ENCODE assay signal across 8 cellular contexts in the genomic region with DNA sequence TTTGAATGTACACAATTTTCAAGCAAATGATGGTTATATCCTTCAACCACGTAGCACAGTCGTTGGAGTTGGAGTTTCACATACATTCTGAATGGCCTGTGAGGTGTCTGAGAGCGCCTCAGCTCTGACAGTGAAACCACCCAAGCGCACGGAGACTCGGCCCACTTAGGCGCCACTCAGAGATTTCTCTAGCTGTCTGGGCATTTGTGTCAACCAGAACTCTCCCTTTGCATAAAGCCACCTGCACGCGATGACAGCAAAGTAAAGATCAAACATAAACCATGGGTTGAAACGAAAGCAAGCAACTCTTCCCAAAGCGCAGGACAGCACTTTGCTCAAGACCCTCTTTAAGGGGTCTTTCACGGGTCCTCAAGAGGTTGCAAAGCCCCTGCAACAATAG. TPM values are rescaled to one million over a fixed set of nuclear protein-coding genes. Genes with fewer than 3 reads are reported as not detected.
DNase-seq lines count a peak whose midpoint lies in the region; ATAC-seq, FAIRE-seq and TF ChIP-seq lines count a peak whose summit lies in the region.

No MANE protein-coding gene starts in this region.

- H3K4me1 ChIP-seq in RWPE2 (ENCODE audit: insufficient read depth, poor library complexity, severe bottlenecking) (no peaks in the 10 kb centered on the region), hepatocyte (ENCODE audit: insufficient read depth) (peaks cover 7% of the 10 kb centered on the region), subcutaneous abdominal adipose tissue (ENCODE audit: control insufficient read depth in 5 of 5, insufficient read depth in 5 of 5, low read length in 5 of 5) (peaks cover 2 to 29% (median 25%) of the 10 kb centered on the region in 5 donors)

- FAIRE-seq in RCC 7860 (lab: Jason Lieb, UNC) (no peak), H54 (lab: Jason Lieb, UNC) (no peak)

- peak; percentile 12 for DNase-seq in activated CD4-positive, alpha-beta T cell treated with anti-CD3 and anti-CD28 coated beads, Interleukin-2, amount 10 ng/mL, durations not matched to agents 7 days and 5 days
- no peak for DNase-seq in activated CD4-positive, alpha-beta T cell treated with anti-CD3 and anti-CD28 coated beads, Interleukin-2, amount 50 U/mL, for 1 hour
- no peak for DNase-seq in RWPE2 (ENCODE audit: low spot score)
- no peak for DNase-seq in hepatocyte (ENCODE audit: low spot score)
- DNase-seq in RCC 7860 (ENCODE audit: low spot score): no peak
- DNase-seq in SKM-1 treated with dmso at 0.1 percent for 144 hours (lab: John Stamatoyannopoulos, UW; ENCODE audit: unreplicated experiment): no peak
- no peak for DNase-seq in H54 (ENCODE audit: insufficient read length, low spot score)

- no peak overlapping the region for H3K9ac ChIP-seq in subcutaneous abdominal adipose tissue (ENCODE audit: low read length in 5 of 5)

- no peaks in the 10 kb centered on the region for H4K20me1 ChIP-seq in hepatocyte (ENCODE audit: insufficient read depth, poor library complexity, severe bottlenecking)

- no peak for TF ChIP-seq POLR2A in H54 (IDR thresholded peaks at IDR 0.05; ENCODE audit: low read depth, low read length)

- H3K4me3 ChIP-seq in RWPE2 (ENCODE audit: severe bottlenecking): peak overlapping the region; percentile 13
- peak overlapping the region; percentile 21 for H3K4me3 ChIP-seq in hepatocyte
- H3K4me3 ChIP-seq in subcutaneous abdominal adipose tissue (ENCODE audit: low read depth in 1 of 5, low read length in 5 of 5): peak overlapping the region in 4 of 5 donors; percentile 49 to 65 (median 54)

- H3K4me3 Mint-ChIP-seq in activated CD4-positive, alpha-beta T cell treated with anti-CD3 and anti-CD28 coated beads, Interleukin-2, amount 10 ng/mL, durations not matched to agents 7 days and 5 days: peak overlapping the region; percentile 37

- no peaks in the 10 kb centered on the region for H3K9me3 Mint-ChIP-seq in activated CD4-positive, alpha-beta T cell treated with anti-CD3 and anti-CD28 coated beads, Interleukin-2, amount 10 ng/mL, durations not matched to agents 7 days and 5 days

- no peak for TF ChIP-seq CTCF in RWPE2 (IDR thresholded peaks at IDR 0.05; ENCODE audit: poor library complexity, severe bottlenecking)
- no peak for TF ChIP-seq CTCF in hepatocyte (IDR thresholded peaks at IDR 0.05; ENCODE audit: poor library complexity)

- H3K27me3 ChIP-seq in RWPE2 (ENCODE audit: insufficient read depth, poor library complexity, severe bottlenecking) (peaks cover 34% of the 10 kb centered on the region), hepatocyte (peaks cover 65% of the 10 kb centered on the region), subcutaneous abdominal adipose tissue (ENCODE audit: control insufficient read depth in 5 of 5, insufficient read depth in 4 of 5, low read length in 5 of 5) (peaks cover 26 to 34% (median 32%) of the 10 kb centered on the region in 5 donors)

- 50% methylated on average over 12 of the region's 12 CpGs for WGBS in hepatocyte (ENCODE audit: low lambda C conversion rate, missing lambda C conversion rate)

- no peaks in the 10 kb centered on the region for H3K36me3 Mint-ChIP-seq in activated CD4-positive, alpha-beta T cell treated with anti-CD3 and anti-CD28 coated beads, Interleukin-2, amount 10 ng/mL, durations not matched to agents 7 days and 5 days (ENCODE audit: low read depth)

- H3K4me1 Mint-ChIP-seq in activated CD4-positive, alpha-beta T cell treated with anti-CD3 and anti-CD28 coated beads, Interleukin-2, amount 10 ng/mL, durations not matched to agents 7 days and 5 days: peaks cover 26% of the 10 kb centered on the region

- H3K9me3 ChIP-seq in RWPE2 (ENCODE audit: severe bottlenecking): no peaks in the 10 kb centered on the region
- H3K9me3 ChIP-seq in hepatocyte (ENCODE audit: low read depth): no peaks in the 10 kb centered on the region
- no peaks in the 10 kb centered on the region for H3K9me3 ChIP-seq in subcutaneous abdominal adipose tissue (ENCODE audit: control insufficient read depth in 5 of 5, low read length in 5 of 5)

- H2AFZ ChIP-seq in hepatocyte: peak overlapping the region; percentile 42

- H3K4me2 ChIP-seq in hepatocyte: peak overlapping the region; percentile 90

- H3K27ac ChIP-seq in RWPE2 (ENCODE audit: poor library complexity, severe bottlenecking): no peak overlapping the region
- no peak overlapping the region for H3K27ac ChIP-seq in hepatocyte
- no peak overlapping the region for H3K27ac ChIP-seq in subcutaneous abdominal adipose tissue (ENCODE audit: low read depth, low read length)

- H3K36me3 ChIP-seq in RWPE2 (ENCODE audit: low read depth) (no peaks in the 10 kb centered on the region), hepatocyte (replicated peaks; ENCODE audit: insufficient read depth, low read depth) (no peaks in the 10 kb centered on the region), subcutaneous abdominal adipose tissue (ENCODE audit: control insufficient read depth in 5 of 5, insufficient read depth in 5 of 5, low read length in 5 of 5) (no peaks in the 10 kb centered on the region)

- no peak for ATAC-seq in RWPE2 (ENCODE audit: low read depth)

- peaks cover 84% of the 10 kb centered on the region for H3K27me3 Mint-ChIP-seq in activated CD4-positive, alpha-beta T cell treated with anti-CD3 and anti-CD28 coated beads, Interleukin-2, amount 10 ng/mL, durations not matched to agents 7 days and 5 days

- CTCF ChIA-PET in activated CD4-positive, alpha-beta T cell treated with anti-CD3 and anti-CD28 coated beads, Interleukin-2, amount 10 ng/mL, durations not matched to agents 7 days and 5 days (lab: Charles Lee): no interaction called here

- POLR2A ChIA-PET in activated CD4-positive, alpha-beta T cell treated with anti-CD3 and anti-CD28 coated beads, Interleukin-2, amount 10 ng/mL, durations not matched to agents 7 days and 5 days (lab: Charles Lee): interaction anchor here (1.0 kb wide), 1 partner anchor 101 kb away, joined by 3 read pairs; no protein-coding TSS in a partner anchor

- H3K79me2 ChIP-seq in hepatocyte: no peaks in the 10 kb centered on the region

- no peak overlapping the region for H3K27ac Mint-ChIP-seq in activated CD4-positive, alpha-beta T cell treated with anti-CD3 and anti-CD28 coated beads, Interleukin-2, amount 10 ng/mL, durations not matched to agents 7 days and 5 days

- no peaks in the 10 kb centered on the region for H3K9me2 ChIP-seq in hepatocyte (replicated peaks; ENCODE audit: insufficient read depth)

RNA-seq across cellular contexts. Expression of gene SLC6A4, which starts 0.5 kb away (rescaled TPM):
- total RNA-seq in activated CD4-positive, alpha-beta T cell treated with anti-CD3 and anti-CD28 coated beads, Interleukin-2, amount 10 ng/mL, durations not matched to agents 7 days and 5 days: under 1 TPM in 1 of 2 experiments, not detected in 1; 0.12 TPM
- 2.0 and 3.8 TPM in 2 replicates for total RNA-seq in hepatocyte
- 2.6 and 6.0 TPM in 2 replicates for polyA plus RNA-seq in hepatocyte

RNA-seq across cellular contexts. Expression of gene BLMH, which starts 56.8 kb away (rescaled TPM):
- total RNA-seq in activated CD4-positive, alpha-beta T cell treated with anti-CD3 and anti-CD28 coated beads, Interleukin-2, amount 10 ng/mL, durations not matched to agents 7 days and 5 days: 10 to 100 TPM; 47.0 to 52.7 TPM
- total RNA-seq in hepatocyte: 28.2 and 29.0 TPM in 2 replicates
- polyA plus RNA-seq in hepatocyte: 21.3 and 26.0 TPM in 2 replicates
